In the genomic region with DNA sequence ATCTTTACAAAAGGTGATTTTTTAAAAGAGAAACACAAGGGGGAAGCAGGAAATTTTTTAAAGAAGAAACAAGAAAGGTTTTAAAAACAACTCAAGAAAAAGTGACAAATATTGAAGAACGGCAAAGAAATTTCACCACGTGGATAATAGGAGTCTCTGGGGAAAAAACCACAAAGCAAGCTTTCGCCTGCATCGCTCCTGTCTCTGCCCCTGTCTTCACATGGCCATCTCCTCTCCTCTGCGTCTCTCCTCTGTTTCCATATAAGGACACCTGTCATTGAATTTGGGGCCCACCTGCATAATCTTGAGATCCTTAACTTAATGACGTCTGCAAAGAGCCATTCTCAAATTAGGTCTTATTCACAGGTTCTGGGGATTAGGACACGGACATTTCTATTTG, we compare ENCODE assay signal across 21 cellular contexts.
A peak's percentile ranks its signal among the peaks of the same experiment; 100 is the strongest.
DNase-seq lines count a peak whose midpoint lies in the region; ATAC-seq and TF ChIP-seq lines count a peak whose summit lies in the region.
"Had no signal": no experiment of that assay in that cellular context is flagged by ENCODE, and none has a peak within 500 bp of the region (broad histone marks: within the 10 kb centered on the region; RNA-seq: fewer than 3 reads in every experiment).

No MANE protein-coding gene starts in this region.

- peak overlapping the region; percentile 30 for H3K27ac Mint-ChIP-seq in activated naive CD4-positive, alpha-beta T cell treated with anti-CD3 and anti-CD28 coated beads, Interleukin-2, amount 50 U/mL, for 24 hours
- H3K27ac Mint-ChIP-seq in IgD-negative memory B cell: peak overlapping the region in 2 of 3 donors; percentile 56 to 79
- peak overlapping the region in 3 of 5 experiments; percentile 20 to 41 (median 33) for H3K27ac Mint-ChIP-seq in brain
- no peak overlapping the region for H3K27ac Mint-ChIP-seq in chondrocyte (ENCODE audit: unreplicated experiment)

- DNase-seq in activated naive CD4-positive, alpha-beta T cell (lab: John Stamatoyannopoulos, UW): no peak
- DNase-seq in chondrocyte (ENCODE audit: low spot score) (no peak), NCI-H2196 treated with DMSO at 0.1 percent for 48 hours (lab: John Stamatoyannopoulos, UW; ENCODE audit: unreplicated experiment) (no peak)
- DNase-seq in stimulated activated CD4-positive, alpha-beta T cell treated with anti-CD3 and anti-CD28 coated beads, Interleukin-1b, Interleukin-23, amount 100 ng/mL, for 48 hours: no peak
- DNase-seq: ACHN; activated CD4-positive, alpha-beta T cell treated with anti-CD3 and anti-CD28 coated beads for 48 hours; activated CD8-positive, alpha-beta memory T cell treated with anti-CD3 and anti-CD28 coated beads, Interleukin-2, amount 50 U/mL, for 48 hours; effector CD4-positive, alpha-beta T cell; gastrocnemius medialis; KG1; kidney glomerular epithelial cell; mammary epithelial cell; naive thymus-derived CD4-positive, alpha-beta T cell; NCI-H1048; NCI-H2029; NK-92 treated with Interleukin-12 subunit alpha and Interleukin-12 subunit beta, amount 100 ng/mL, for 24 hours; right cardiac atrium had no signal

- peaks cover 15% of the 10 kb centered on the region for H3K36me3 Mint-ChIP-seq in activated naive CD4-positive, alpha-beta T cell treated with anti-CD3 and anti-CD28 coated beads, Interleukin-2, amount 50 U/mL, for 24 hours
- H3K36me3 Mint-ChIP-seq in IgD-negative memory B cell (peaks cover 5% of the 10 kb centered on the region), brain (no peaks in the 10 kb centered on the region), chondrocyte (ENCODE audit: low read depth) (peaks cover 6% of the 10 kb centered on the region)

- no peaks in the 10 kb centered on the region for H3K27me3 Mint-ChIP-seq in activated naive CD4-positive, alpha-beta T cell treated with anti-CD3 and anti-CD28 coated beads, Interleukin-2, amount 50 U/mL, for 24 hours
- H3K27me3 Mint-ChIP-seq in IgD-negative memory B cell (no peaks in the 10 kb centered on the region), brain (no peaks in the 10 kb centered on the region), chondrocyte (ENCODE audit: low read depth) (no peaks in the 10 kb centered on the region)
- H3K27me3 Mint-ChIP-seq: naive thymus-derived CD4-positive, alpha-beta T cell had no signal

- TF ChIP-seq CTCF in brain (conservative IDR thresholded peaks at IDR 0.05): no peak
- TF ChIP-seq CTCF in chondrocyte (IDR thresholded peaks at IDR 0.05): no peak

- H3K4me1 Mint-ChIP-seq in activated naive CD4-positive, alpha-beta T cell treated with anti-CD3 and anti-CD28 coated beads, Interleukin-2, amount 50 U/mL, for 24 hours: peaks cover 43% of the 10 kb centered on the region
- peaks cover 40 to 46% (median 42%) of the 10 kb centered on the region in 3 donors for H3K4me1 Mint-ChIP-seq in IgD-negative memory B cell
- peaks cover 40% of the 10 kb centered on the region for H3K4me1 Mint-ChIP-seq in brain
- peaks cover 44% of the 10 kb centered on the region for H3K4me1 Mint-ChIP-seq in chondrocyte (ENCODE audit: low read depth)

- no peaks in the 10 kb centered on the region for H3K9me3 Mint-ChIP-seq in activated naive CD4-positive, alpha-beta T cell treated with anti-CD3 and anti-CD28 coated beads, Interleukin-2, amount 50 U/mL, for 24 hours
- H3K9me3 Mint-ChIP-seq in IgD-negative memory B cell (peaks cover 0 to 4% (median 0%) of the 10 kb centered on the region in 3 donors), brain (no peaks in the 10 kb centered on the region), chondrocyte (ENCODE audit: low read depth) (no peaks in the 10 kb centered on the region)

- H3K4me3 Mint-ChIP-seq in activated naive CD4-positive, alpha-beta T cell treated with anti-CD3 and anti-CD28 coated beads, Interleukin-2, amount 50 U/mL, for 24 hours: no peak overlapping the region
- H3K4me3 Mint-ChIP-seq in IgD-negative memory B cell: peak overlapping the region in 2 of 4 donors; percentile 19 to 73
- no peak overlapping the region for H3K4me3 Mint-ChIP-seq in brain
- H3K4me3 Mint-ChIP-seq in chondrocyte (ENCODE audit: unreplicated experiment): no peak overlapping the region
- H3K4me3 Mint-ChIP-seq: naive thymus-derived CD4-positive, alpha-beta T cell had no signal

- no peak for ATAC-seq in GM21528 (IDR thresholded peaks at IDR 0.05; ENCODE audit: low FRiP score, unreplicated experiment)
- ATAC-seq: gastrocnemius medialis; naive thymus-derived CD4-positive, alpha-beta T cell; right cardiac atrium had no signal
